In genomic region chr1:169647512-169647911, GRCh38 we compare ENCODE assay signal across 26 cellular contexts. TPM values are rescaled to one million over a fixed set of nuclear protein-coding genes. Genes with fewer than 3 reads are reported as not detected.
DNase-seq lines count a peak whose midpoint lies in the region; ATAC-seq and TF ChIP-seq lines count a peak whose summit lies in the region.
"Had no signal": no experiment of that assay in that cellular context is flagged by ENCODE, and none has a peak within 500 bp of the region (broad histone marks: within the 10 kb centered on the region; RNA-seq: fewer than 3 reads in every experiment).

No MANE protein-coding gene starts in this region.

- CTCF ChIA-PET in activated CD8-positive, alpha-beta T cell treated with anti-CD3 and anti-CD28 coated beads for 36 hours (lab: Charles Lee), result interaction anchor here (0.6 to 1.1 kb wide), 3 partner anchors 10 to 61 kb away, joined by 3 to 4 read pairs (median 3); partner anchors contain the start of gene F5
- CTCF ChIA-PET in activated CD8-positive, alpha-beta T cell treated with anti-CD3 and anti-CD28 coated beads, Interleukin-2, amount 10 ng/mL, durations not matched to agents 7 days and 5 days (lab: Charles Lee), result interaction anchor here (1.0 kb wide), 1 partner anchor 45 kb away, joined by 3 read pairs; no protein-coding TSS in a partner anchor

- H3K9me3 Mint-ChIP-seq in activated CD8-positive, alpha-beta T cell treated with anti-CD3 and anti-CD28 coated beads for 36 hours, result peaks cover 7% of the 10 kb centered on the region
- H3K9me3 Mint-ChIP-seq in activated CD8-positive, alpha-beta T cell treated with anti-CD3 and anti-CD28 coated beads, Interleukin-2, amount 10 ng/mL, durations not matched to agents 7 days and 5 days (ENCODE audit: insufficient read depth), result peaks cover 6% of the 10 kb centered on the region
- peaks cover 0 to 6% (median 1%) of the 10 kb centered on the region in 7 donors for H3K9me3 Mint-ChIP-seq in CD4-positive, CD25-positive, alpha-beta regulatory T cell
- H3K9me3 Mint-ChIP-seq in activated T-helper 17 cell treated with anti-CD3 and anti-CD28 coated beads, Interleukin-2, amount 50 U/mL, for 72 hours, result peaks cover 10% of the 10 kb centered on the region
- peaks cover 6% of the 10 kb centered on the region for H3K9me3 Mint-ChIP-seq in stimulated activated memory B cell treated with anti-CD40 and anti-IgM and Interleukin-4, amounts not matched to agents 10 μg/mL and 1 μg/mL and 100 μg/mL, for 72 hours
- H3K9me3 Mint-ChIP-seq: H9, HFFc6 had no signal

- H3K27me3 Mint-ChIP-seq in activated CD8-positive, alpha-beta T cell treated with anti-CD3 and anti-CD28 coated beads for 36 hours, result no peaks in the 10 kb centered on the region
- H3K27me3 Mint-ChIP-seq in activated CD8-positive, alpha-beta T cell treated with anti-CD3 and anti-CD28 coated beads, Interleukin-2, amount 10 ng/mL, durations not matched to agents 7 days and 5 days (ENCODE audit: low read depth), result no peaks in the 10 kb centered on the region
- H3K27me3 Mint-ChIP-seq in CD4-positive, CD25-positive, alpha-beta regulatory T cell, result no peaks in the 10 kb centered on the region
- no peaks in the 10 kb centered on the region for H3K27me3 Mint-ChIP-seq in activated T-helper 17 cell treated with anti-CD3 and anti-CD28 coated beads, Interleukin-2, amount 50 U/mL, for 72 hours
- H3K27me3 Mint-ChIP-seq in stimulated activated memory B cell treated with anti-CD40 and anti-IgM and Interleukin-4, amounts not matched to agents 10 μg/mL and 1 μg/mL and 100 μg/mL, for 72 hours, result no peaks in the 10 kb centered on the region
- H3K27me3 Mint-ChIP-seq: B cell, IgD-negative memory B cell had no signal

- DNase-seq in activated CD8-positive, alpha-beta T cell treated with anti-CD3 and anti-CD28 coated beads for 36 hours, result no peak
- no peak for DNase-seq in activated CD8-positive, alpha-beta T cell treated with anti-CD3 and anti-CD28 coated beads, Interleukin-2, amount 10 ng/mL, durations not matched to agents 7 days and 5 days
- no peak for DNase-seq in CD4-positive, CD25-positive, alpha-beta regulatory T cell
- DNase-seq in SIG-M5 treated with dmso at 0.1 percent for 504 hours (lab: John Stamatoyannopoulos, UW; ENCODE audit: unreplicated experiment) (no peak), pons (ENCODE audit: low spot score) (no peak)
- DNase-seq: Caco-2, GM23248, H9, HFFc6, Karpas-422, MV-4-11, NCI-H1105 treated with DMSO at 0.1 percent for 48 hours, NCI-H2081, NCI-H2171, NCI-H345, NCI-H524, NCI-H774, SIG-M5 had no signal

- H3K27me3 ChIP-seq in CD4-positive, CD25-positive, alpha-beta regulatory T cell (ENCODE audit: control insufficient read depth, insufficient read depth, low read length), result no peaks in the 10 kb centered on the region

- peaks cover 25% of the 10 kb centered on the region for H3K4me1 ChIP-seq in CD4-positive, CD25-positive, alpha-beta regulatory T cell (ENCODE audit: control insufficient read depth, insufficient read depth, low read length, poor library complexity, severe bottlenecking)
- H3K4me1 ChIP-seq: Caco-2 had no signal

- no peaks in the 10 kb centered on the region for H3K36me3 ChIP-seq in CD4-positive, CD25-positive, alpha-beta regulatory T cell (ENCODE audit: control insufficient read depth, insufficient read depth, low read length)

- H3K27ac ChIP-seq in CD4-positive, CD25-positive, alpha-beta regulatory T cell (ENCODE audit: insufficient read depth, low read length, poor library complexity, severe bottlenecking), result peak overlapping the region; percentile 51
- H3K27ac ChIP-seq: GM23248 had no signal

- intact Hi-C loops in activated CD8-positive, alpha-beta T cell treated with anti-CD3 and anti-CD28 coated beads for 36 hours (cut with micrococcal nuclease), result no loop called here

- peak overlapping the region; percentile 58 for H3K27ac Mint-ChIP-seq in activated CD8-positive, alpha-beta T cell treated with anti-CD3 and anti-CD28 coated beads for 36 hours
- no peak overlapping the region for H3K27ac Mint-ChIP-seq in activated CD8-positive, alpha-beta T cell treated with anti-CD3 and anti-CD28 coated beads, Interleukin-2, amount 10 ng/mL, durations not matched to agents 7 days and 5 days
- peak overlapping the region; percentile 69 to 91 (median 78) for H3K27ac Mint-ChIP-seq in CD4-positive, CD25-positive, alpha-beta regulatory T cell
- H3K27ac Mint-ChIP-seq in activated T-helper 17 cell treated with anti-CD3 and anti-CD28 coated beads, Interleukin-2, amount 50 U/mL, for 72 hours, result peak overlapping the region; percentile 66
- H3K27ac Mint-ChIP-seq in stimulated activated memory B cell treated with anti-CD40 and anti-IgM and Interleukin-4, amounts not matched to agents 10 μg/mL and 1 μg/mL and 100 μg/mL, for 72 hours, result peak overlapping the region; percentile 19
- H3K27ac Mint-ChIP-seq: B cell, CD14-positive monocyte, H9, HFFc6, IgD-negative memory B cell had no signal

- H3K4me3 ChIP-seq in CD4-positive, CD25-positive, alpha-beta regulatory T cell (ENCODE audit: low read depth, low read length), result no peak overlapping the region
- H3K4me3 ChIP-seq: GM23248 had no signal

- H3K9me3 ChIP-seq in CD4-positive, CD25-positive, alpha-beta regulatory T cell (ENCODE audit: control insufficient read depth in 2 of 2, low read length in 2 of 2), result no peaks in the 10 kb centered on the region
- H3K9me3 ChIP-seq: Caco-2 had no signal

- POLR2A ChIA-PET in activated CD8-positive, alpha-beta T cell treated with anti-CD3 and anti-CD28 coated beads for 36 hours (lab: Charles Lee), result interaction anchor here (1.9 kb wide), 1 partner anchor 25 kb away, joined by 5 read pairs; no protein-coding TSS in a partner anchor
- POLR2A ChIA-PET in activated CD8-positive, alpha-beta T cell treated with anti-CD3 and anti-CD28 coated beads, Interleukin-2, amount 10 ng/mL, durations not matched to agents 7 days and 5 days (lab: Charles Lee), result no interaction called here

- H3K4me1 Mint-ChIP-seq in activated CD8-positive, alpha-beta T cell treated with anti-CD3 and anti-CD28 coated beads for 36 hours (ENCODE audit: low read depth), result peaks cover 31% of the 10 kb centered on the region
- H3K4me1 Mint-ChIP-seq in activated CD8-positive, alpha-beta T cell treated with anti-CD3 and anti-CD28 coated beads, Interleukin-2, amount 10 ng/mL, durations not matched to agents 7 days and 5 days (ENCODE audit: low read depth), result peaks cover 21% of the 10 kb centered on the region
- peaks cover 41 to 60% (median 43%) of the 10 kb centered on the region in 4 donors for H3K4me1 Mint-ChIP-seq in CD4-positive, CD25-positive, alpha-beta regulatory T cell
- H3K4me1 Mint-ChIP-seq in activated T-helper 17 cell treated with anti-CD3 and anti-CD28 coated beads, Interleukin-2, amount 50 U/mL, for 72 hours, result peaks cover 21% of the 10 kb centered on the region
- H3K4me1 Mint-ChIP-seq in stimulated activated memory B cell treated with anti-CD40 and anti-IgM and Interleukin-4, amounts not matched to agents 10 μg/mL and 1 μg/mL and 100 μg/mL, for 72 hours, result peaks cover 16% of the 10 kb centered on the region

- no peak for TF ChIP-seq CTCF in activated CD8-positive, alpha-beta T cell treated with anti-CD3 and anti-CD28 coated beads for 36 hours (IDR thresholded peaks at IDR 0.05)

- no peak for ATAC-seq in activated CD8-positive, alpha-beta T cell treated with anti-CD3 and anti-CD28 coated beads for 36 hours
- no peak for ATAC-seq in activated CD8-positive, alpha-beta T cell treated with anti-CD3 and anti-CD28 coated beads, Interleukin-2, amount 10 ng/mL, durations not matched to agents 7 days and 5 days
- no peak for ATAC-seq in CD4-positive, CD25-positive, alpha-beta regulatory T cell (ENCODE audit: low read depth in 2 of 2)
- ATAC-seq in activated T-helper 17 cell treated with anti-CD3 and anti-CD28 coated beads, Interleukin-2, amount 50 U/mL, for 72 hours (replicated peaks), result no peak
- ATAC-seq in stimulated activated memory B cell treated with anti-CD40 and anti-IgM and Interleukin-4, amounts not matched to agents 10 μg/mL and 1 μg/mL and 100 μg/mL, for 72 hours, result no peak
- ATAC-seq: Panc1 had no signal

- H3K4me3 Mint-ChIP-seq in activated CD8-positive, alpha-beta T cell treated with anti-CD3 and anti-CD28 coated beads for 36 hours, result no peak overlapping the region
- no peak overlapping the region for H3K4me3 Mint-ChIP-seq in activated CD8-positive, alpha-beta T cell treated with anti-CD3 and anti-CD28 coated beads, Interleukin-2, amount 10 ng/mL, durations not matched to agents 7 days and 5 days
- peak overlapping the region in 2 of 4 donors; percentile 67 to 68 for H3K4me3 Mint-ChIP-seq in CD4-positive, CD25-positive, alpha-beta regulatory T cell
- peak overlapping the region; percentile 43 for H3K4me3 Mint-ChIP-seq in activated T-helper 17 cell treated with anti-CD3 and anti-CD28 coated beads, Interleukin-2, amount 50 U/mL, for 72 hours
- no peak overlapping the region for H3K4me3 Mint-ChIP-seq in stimulated activated memory B cell treated with anti-CD40 and anti-IgM and Interleukin-4, amounts not matched to agents 10 μg/mL and 1 μg/mL and 100 μg/mL, for 72 hours
- H3K4me3 Mint-ChIP-seq: B cell, CD14-positive monocyte, H9, HFFc6, IgD-negative memory B cell had no signal

- peaks cover 4% of the 10 kb centered on the region for H3K36me3 Mint-ChIP-seq in activated CD8-positive, alpha-beta T cell treated with anti-CD3 and anti-CD28 coated beads for 36 hours (ENCODE audit: low read depth)
- peaks cover 5% of the 10 kb centered on the region for H3K36me3 Mint-ChIP-seq in activated CD8-positive, alpha-beta T cell treated with anti-CD3 and anti-CD28 coated beads, Interleukin-2, amount 10 ng/mL, durations not matched to agents 7 days and 5 days (ENCODE audit: low read depth)
- no peaks in the 10 kb centered on the region for H3K36me3 Mint-ChIP-seq in CD4-positive, CD25-positive, alpha-beta regulatory T cell
- no peaks in the 10 kb centered on the region for H3K36me3 Mint-ChIP-seq in activated T-helper 17 cell treated with anti-CD3 and anti-CD28 coated beads, Interleukin-2, amount 50 U/mL, for 72 hours (ENCODE audit: low read depth)
- no peaks in the 10 kb centered on the region for H3K36me3 Mint-ChIP-seq in stimulated activated memory B cell treated with anti-CD40 and anti-IgM and Interleukin-4, amounts not matched to agents 10 μg/mL and 1 μg/mL and 100 μg/mL, for 72 hours

RNA-seq across cellular contexts. Expression of gene SELP, which starts 17.6 kb away (rescaled TPM):
- total RNA-seq in activated CD8-positive, alpha-beta T cell treated with anti-CD3 and anti-CD28 coated beads for 36 hours, result under 1 TPM; 0.50 to 0.81 TPM
- total RNA-seq in activated CD8-positive, alpha-beta T cell treated with anti-CD3 and anti-CD28 coated beads, Interleukin-2, amount 10 ng/mL, durations not matched to agents 7 days and 5 days, result under 1 TPM in 1 of 2 experiments, not detected in 1; 0.13 TPM
- total RNA-seq in CD4-positive, CD25-positive, alpha-beta regulatory T cell, result 12.1 TPM
- 10 to 100 TPM; 15.2 to 25.2 (median 22.5) TPM for polyA plus RNA-seq in CD4-positive, CD25-positive, alpha-beta regulatory T cell
- total RNA-seq in activated T-helper 17 cell treated with anti-CD3 and anti-CD28 coated beads, Interleukin-2, amount 50 U/mL, for 72 hours, result under 1 TPM; 0.39 to 0.90 TPM
- total RNA-seq: Caco-2, G401, GM23248, H9, HFFc6, M059J had no signal
- polyA plus RNA-seq: GM23248 had no signal
